Comparison of ENCODE assay signal across 22 cellular contexts in genomic region chr5:148713735-148714508, GRCh38. TPM values are rescaled to one million over a fixed set of nuclear protein-coding genes. Genes with fewer than 3 reads are reported as not detected.
"Had no signal": no experiment of that assay in that cellular context is flagged by ENCODE, and none has a peak within 500 bp of the region (broad histone marks: within the 10 kb centered on the region; RNA-seq: fewer than 3 reads in every experiment).

No MANE protein-coding gene starts in this region.

- H3K27ac Mint-ChIP-seq: nephron progenitor cell; stimulated activated memory B cell treated with anti-CD40 and anti-IgM and Interleukin-4, amounts not matched to agents 10 μg/mL and 1 μg/mL and 100 μg/mL, for 72 hours; type B pancreatic cell had no signal

- H3K27me3 ChIP-seq: heart left ventricle, neutrophil, right lobe of liver had no signal

- DNase-seq: effector memory CD4-positive, alpha-beta T cell; heart left ventricle; hippocampal formation; left colon; left ventricle myocardium superior; mesenchymal stem cell; midbrain; nephron progenitor cell; psoas muscle; retina; right lobe of liver; stimulated activated CD4-positive, alpha-beta T cell treated with anti-CD3 and anti-CD28 coated beads, Interleukin-4, amount 100 ng/mL, for 1 hour; stimulated activated CD8-positive, alpha-beta memory T cell treated with anti-CD3 and anti-CD28 coated beads, Interleukin-4, amount 100 ng/mL, for 48 hours had no signal

- H3K9me3 ChIP-seq: heart left ventricle, neutrophil, psoas muscle, right lobe of liver had no signal

- H3K27ac ChIP-seq: heart left ventricle, neutrophil, psoas muscle, right lobe of liver had no signal

- H3K4me3 ChIP-seq: heart left ventricle, lung, psoas muscle, right lobe of liver had no signal

- H3K4me1 Mint-ChIP-seq: nephron progenitor cell; stimulated activated memory B cell treated with anti-CD40 and anti-IgM and Interleukin-4, amounts not matched to agents 10 μg/mL and 1 μg/mL and 100 μg/mL, for 72 hours had no signal

- H3K36me3 Mint-ChIP-seq: stimulated activated memory B cell treated with anti-CD40 and anti-IgM and Interleukin-4, amounts not matched to agents 10 μg/mL and 1 μg/mL and 100 μg/mL, for 72 hours; type B pancreatic cell had no signal

- H3K4me1 ChIP-seq: psoas muscle, right lobe of liver had no signal

- H3K36me3 ChIP-seq: heart left ventricle, neutrophil, right lobe of liver had no signal

- H3K4me3 Mint-ChIP-seq: nephron progenitor cell; stimulated activated memory B cell treated with anti-CD40 and anti-IgM and Interleukin-4, amounts not matched to agents 10 μg/mL and 1 μg/mL and 100 μg/mL, for 72 hours; type B pancreatic cell had no signal

- ATAC-seq: esophagus mucosa; heart left ventricle; left colon; left ventricle myocardium superior; psoas muscle; right lobe of liver; stimulated activated memory B cell treated with anti-CD40 and anti-IgM and Interleukin-4, amounts not matched to agents 10 μg/mL and 1 μg/mL and 100 μg/mL, for 72 hours had no signal

- H3K9me3 Mint-ChIP-seq: nephron progenitor cell, type B pancreatic cell had no signal

RNA-seq across cellular contexts. Expression of gene HTR4, which starts 59.6 kb away (rescaled TPM):
- total RNA-seq: fibroblast of lung, glomerular endothelial cell, kidney epithelial cell, left ventricle myocardium superior, osteoblast had no signal
- polyA plus RNA-seq: fibroblast of lung, lung had no signal
